13 cellular contexts compared by ENCODE assay signal in genomic region chr11:69496631-69497220, GRCh38. TPM values are rescaled to one million over a fixed set of nuclear protein-coding genes. Genes with fewer than 3 reads are reported as not detected.
DNase-seq lines count a peak whose midpoint lies in the region; ATAC-seq, FAIRE-seq and TF ChIP-seq lines count a peak whose summit lies in the region.
"Had no signal": no experiment of that assay in that cellular context is flagged by ENCODE, and none has a peak within 500 bp of the region (broad histone marks: within the 10 kb centered on the region; RNA-seq: fewer than 3 reads in every experiment).

No MANE protein-coding gene starts in this region.

- H3K27me3 ChIP-seq in mammary epithelial cell (ENCODE audit: insufficient read depth, low read length) = no peaks in the 10 kb centered on the region
- no peaks in the 10 kb centered on the region for H3K27me3 ChIP-seq in right cardiac atrium (ENCODE audit: control insufficient read depth, insufficient read depth)
- H3K27me3 ChIP-seq in rectal smooth muscle tissue (ENCODE audit: control insufficient read depth, insufficient read depth, low read length) = peaks cover 2% of the 10 kb centered on the region

- no peak for TF ChIP-seq EP300 in A549 (IDR thresholded peaks at IDR 0.05)

- H3K4me1 ChIP-seq in A549 = peaks cover 42% of the 10 kb centered on the region
- peaks cover 13% of the 10 kb centered on the region for H3K4me1 ChIP-seq in mammary epithelial cell (ENCODE audit: insufficient read depth, low read length)
- H3K4me1 ChIP-seq in right cardiac atrium (ENCODE audit: control insufficient read depth, insufficient read depth, low read length) = peaks cover 7% of the 10 kb centered on the region
- peaks cover 13% of the 10 kb centered on the region for H3K4me1 ChIP-seq in rectal smooth muscle tissue (ENCODE audit: control insufficient read depth, insufficient read depth, low read length)

- no peak; a peak in 1 of 5 replicates for TF ChIP-seq RAD21 in A549 (conservative IDR thresholded peaks at IDR 0.05 in 1 of 2, IDR thresholded peaks at IDR 0.05 in 1 of 2)

- DNase-seq in A549 (ENCODE audit: low read depth in 1 of 2, low spot score in 1 of 2) = peak in 1 of 2 experiments; percentile 28
- DNase-seq in mammary epithelial cell = no peak
- no peak for DNase-seq in right cardiac atrium
- DNase-seq in SW 1271 (lab: John Stamatoyannopoulos, UW) = no peak
- no peak for DNase-seq in caudate nucleus (lab: John Stamatoyannopoulos, UW)
- DNase-seq in stimulated activated naive CD4-positive, alpha-beta T cell (lab: John Stamatoyannopoulos, UW) = no peak
- DNase-seq: cerebellar nuclear complex, GF-D8, NCI-H187 had no signal

- intact Hi-C loops in mammary epithelial cell (cut with micrococcal nuclease) = no loop called here
- intact Hi-C loops in right cardiac atrium (cut with DNase I) = loop anchor here in 1 of 4 donors (10.0 kb wide), 1 partner anchor 138 kb away; no protein-coding TSS in a partner anchor

- H3K4me3 ChIP-seq in A549 (no peak overlapping the region), mammary epithelial cell (replicated peaks in 1 of 3; ENCODE audit: insufficient read depth in 1 of 3, low read depth in 2 of 3, low read length in 3 of 3) (no peak overlapping the region), right cardiac atrium (ENCODE audit: low read length) (no peak overlapping the region), rectal smooth muscle tissue (ENCODE audit: low read length) (no peak overlapping the region)

- H3K4me2 ChIP-seq in A549 (peak overlapping the region; percentile 79), mammary epithelial cell (ENCODE audit: insufficient read depth, low read depth, low read length) (peak overlapping the region; percentile 41)

- POLR2A ChIA-PET in A549 (lab: Yijun Ruan, JAX) = interaction anchor here (0.6 to 1.1 kb wide), 6 partner anchors 17 to 200 kb away, joined by 3 to 7 read pairs (median 3); a partner anchor contains a TSS

- 60% methylated on average over 5 of the region's 12 CpGs for WGBS in A549 (ENCODE audit: missing lambda C conversion rate)
- WGBS in mammary epithelial cell (ENCODE audit: low coverage, missing lambda C conversion rate) = 94% methylated on average over 4 of the region's 12 CpGs
- 40% methylated on average over 12 of the region's 12 CpGs for WGBS in right cardiac atrium

- H3K9me3 ChIP-seq in A549 (no peaks in the 10 kb centered on the region), mammary epithelial cell (replicated peaks; ENCODE audit: insufficient read depth, low read length) (no peaks in the 10 kb centered on the region), right cardiac atrium (ENCODE audit: control insufficient read depth, low read length) (no peaks in the 10 kb centered on the region)

- no peak overlapping the region for H2AFZ ChIP-seq in mammary epithelial cell (ENCODE audit: low read depth, low read length)

- BruUV-seq in mammary epithelial cell (replicated peaks; lab: Mats Ljungman, UMichigan) = no TSS peak

- no peaks in the 10 kb centered on the region for H4K20me1 ChIP-seq in mammary epithelial cell (ENCODE audit: insufficient read depth, low read length)

- TF ChIP-seq CTCF in A549 (IDR thresholded peaks at IDR 0.05) (no peak), mammary epithelial cell (conservative IDR thresholded peaks at IDR 0.05 in 1 of 2, IDR thresholded peaks at IDR 0.05 in 1 of 2; ENCODE audit: extremely low read depth in 1 of 2, insufficient read depth in 1 of 2, low read depth in 1 of 2, low read length in 2 of 2) (no peak)

- ATAC-seq in A549 (peak; percentile 33 to 67; a peak in 3 of 6 replicates), right cardiac atrium (peak; percentile 2 to 35), GM19324 (IDR thresholded peaks at IDR 0.05; ENCODE audit: low FRiP score, unreplicated experiment) (no peak)

- dilution Hi-C loops in mammary epithelial cell (cut with HindIII; ENCODE audit: low sequenced_read_pairs) = no loop called here

- no peak overlapping the region for H3K9ac ChIP-seq in mammary epithelial cell (ENCODE audit: insufficient read depth, low read length)
- H3K9ac ChIP-seq in rectal smooth muscle tissue (ENCODE audit: low read length) = no peak overlapping the region

- H3K27ac ChIP-seq in A549 = peak overlapping the region; percentile 87 to 92
- no peak overlapping the region for H3K27ac ChIP-seq in mammary epithelial cell (ENCODE audit: insufficient read depth, low read depth, low read length)
- H3K27ac ChIP-seq in right cardiac atrium (ENCODE audit: low read length) = peak overlapping the region; percentile 81
- H3K27ac ChIP-seq in rectal smooth muscle tissue (ENCODE audit: low read depth, low read length) = peak overlapping the region; percentile 60
- no peak overlapping the region for H3K27ac ChIP-seq in caudate nucleus (ENCODE audit: low read depth, low read length)

- H3K36me3 ChIP-seq in mammary epithelial cell (ENCODE audit: insufficient read depth, low read length) (no peaks in the 10 kb centered on the region), rectal smooth muscle tissue (ENCODE audit: control insufficient read depth, insufficient read depth, low read length) (no peaks in the 10 kb centered on the region)

- no peaks in the 10 kb centered on the region for H3K79me2 ChIP-seq in mammary epithelial cell (ENCODE audit: insufficient read depth, low read length)

- CTCF ChIA-PET in A549 (lab: Yijun Ruan, JAX) = interaction anchor here (0.6 to 2.5 kb wide), 4 partner anchors 10 to 392 kb away, joined by 3 to 7 read pairs (median 4); no protein-coding TSS in a partner anchor
- CTCF ChIA-PET in mammary epithelial cell (lab: Charles Lee; ENCODE audit: low non-redundant PET) = no interaction called here

- no peak for FAIRE-seq in A549 (lab: Jason Lieb, UNC)

- TF ChIP-seq POLR2A in A549 (IDR thresholded peaks at IDR 0.05; ENCODE audit: low read length) = no peak

- in situ Hi-C loops in mammary epithelial cell (cut with MboI; ENCODE audit: low sequenced_read_pairs in 2 of 2) = no loop called here

TF ChIP-seq in A549, 52 proteins besides CTCF, POLR2A, EP300 and RAD21:
- TF ChIP-seq MYC (IDR thresholded peaks at IDR 0.05; ENCODE audit: borderline replicate concordance, low read length) (no peak), CBX8 (IDR thresholded peaks at IDR 0.05) (no peak), RARB (CRISPR knock-in tag; IDR thresholded peaks at IDR 0.05) (no peak), ZNF302 (CRISPR knock-in tag; IDR thresholded peaks at IDR 0.05) (no peak), HOXB5 (CRISPR knock-in tag; IDR thresholded peaks at IDR 0.05) (no peak), BHLHE40 (IDR thresholded peaks at IDR 0.05; ENCODE audit: low read depth, low read length) (no peak), NR3C1 (IDR thresholded peaks at IDR 0.05) (no peak), KDM1A (IDR thresholded peaks at IDR 0.05; ENCODE audit: low read depth) (no peak)
- TF ChIP-seq, protein P1, sequence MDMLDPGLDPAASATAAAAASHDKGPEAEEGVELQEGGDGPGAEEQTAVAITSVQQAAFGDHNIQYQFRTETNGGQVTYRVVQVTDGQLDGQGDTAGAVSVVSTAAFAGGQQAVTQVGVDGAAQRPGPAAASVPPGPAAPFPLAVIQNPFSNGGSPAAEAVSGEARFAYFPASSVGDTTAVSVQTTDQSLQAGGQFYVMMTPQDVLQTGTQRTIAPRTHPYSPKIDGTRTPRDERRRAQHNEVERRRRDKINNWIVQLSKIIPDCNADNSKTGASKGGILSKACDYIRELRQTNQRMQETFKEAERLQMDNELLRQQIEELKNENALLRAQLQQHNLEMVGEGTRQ (IDR thresholded peaks at IDR 0.05) = no peak
- TF ChIP-seq, protein P2, sequence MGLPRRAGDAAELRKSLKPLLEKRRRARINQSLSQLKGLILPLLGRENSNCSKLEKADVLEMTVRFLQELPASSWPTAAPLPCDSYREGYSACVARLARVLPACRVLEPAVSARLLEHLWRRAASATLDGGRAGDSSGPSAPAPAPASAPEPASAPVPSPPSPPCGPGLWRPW (IDR thresholded peaks at IDR 0.05) = no peak
- TF ChIP-seq, protein P3, sequence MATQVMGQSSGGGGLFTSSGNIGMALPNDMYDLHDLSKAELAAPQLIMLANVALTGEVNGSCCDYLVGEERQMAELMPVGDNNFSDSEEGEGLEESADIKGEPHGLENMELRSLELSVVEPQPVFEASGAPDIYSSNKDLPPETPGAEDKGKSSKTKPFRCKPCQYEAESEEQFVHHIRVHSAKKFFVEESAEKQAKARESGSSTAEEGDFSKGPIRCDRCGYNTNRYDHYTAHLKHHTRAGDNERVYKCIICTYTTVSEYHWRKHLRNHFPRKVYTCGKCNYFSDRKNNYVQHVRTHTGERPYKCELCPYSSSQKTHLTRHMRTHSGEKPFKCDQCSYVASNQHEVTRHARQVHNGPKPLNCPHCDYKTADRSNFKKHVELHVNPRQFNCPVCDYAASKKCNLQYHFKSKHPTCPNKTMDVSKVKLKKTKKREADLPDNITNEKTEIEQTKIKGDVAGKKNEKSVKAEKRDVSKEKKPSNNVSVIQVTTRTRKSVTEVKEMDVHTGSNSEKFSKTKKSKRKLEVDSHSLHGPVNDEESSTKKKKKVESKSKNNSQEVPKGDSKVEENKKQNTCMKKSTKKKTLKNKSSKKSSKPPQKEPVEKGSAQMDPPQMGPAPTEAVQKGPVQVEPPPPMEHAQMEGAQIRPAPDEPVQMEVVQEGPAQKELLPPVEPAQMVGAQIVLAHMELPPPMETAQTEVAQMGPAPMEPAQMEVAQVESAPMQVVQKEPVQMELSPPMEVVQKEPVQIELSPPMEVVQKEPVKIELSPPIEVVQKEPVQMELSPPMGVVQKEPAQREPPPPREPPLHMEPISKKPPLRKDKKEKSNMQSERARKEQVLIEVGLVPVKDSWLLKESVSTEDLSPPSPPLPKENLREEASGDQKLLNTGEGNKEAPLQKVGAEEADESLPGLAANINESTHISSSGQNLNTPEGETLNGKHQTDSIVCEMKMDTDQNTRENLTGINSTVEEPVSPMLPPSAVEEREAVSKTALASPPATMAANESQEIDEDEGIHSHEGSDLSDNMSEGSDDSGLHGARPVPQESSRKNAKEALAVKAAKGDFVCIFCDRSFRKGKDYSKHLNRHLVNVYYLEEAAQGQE (IDR thresholded peaks at IDR 0.05) = no peak
- TF ChIP-seq, protein P4, sequence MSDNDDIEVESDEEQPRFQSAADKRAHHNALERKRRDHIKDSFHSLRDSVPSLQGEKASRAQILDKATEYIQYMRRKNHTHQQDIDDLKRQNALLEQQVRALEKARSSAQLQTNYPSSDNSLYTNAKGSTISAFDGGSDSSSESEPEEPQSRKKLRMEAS (IDR thresholded peaks at IDR 0.05) = no peak
TF ChIP-seq in A549: peak in this region for 0.

RNA-seq across cellular contexts. Expression of gene LINC01488, which starts 15.3 kb away (rescaled TPM):
- polyA plus RNA-seq in A549 (2011; rRNA removed) (not detected in 2 replicates), A549 (2017; fragmentation: RNase III; extraction: RNeasy Plus Mini Kit Qiagen cat#74134 plus additional on column Dnase treatment) (0.05 to 0.11 TPM (median 0.09 TPM) in 3 replicates), mammary epithelial cell (not detected), right cardiac atrium (0.16 TPM)
- polyA plus RNA-seq in A549 (2012; cell fraction: cytosol; rRNA removed) = 0.03 and 0.07 TPM in 2 replicates
- 0.19 and 0.22 TPM in 2 replicates for polyA plus RNA-seq in A549 (2012; cell fraction: nucleus; rRNA removed)
- polyA minus RNA-seq in A549 (2011; rRNA and poly(A)+ RNA removed) = not detected in 2 replicates
- total RNA-seq in mammary epithelial cell (not detected), right cardiac atrium (under 1 TPM in 2 of 4 donors, not detected in 2; 0.14 to 0.17 TPM)
- 0.16 TPM for polyA minus RNA-seq in mammary epithelial cell
- total RNA-seq: kidney epithelial cell, omental fat pad had no signal

Comparison
In these comparisons a context has a peak if more than half of its experiments do, and no peak if none do; other contexts are left out.
1. H3K27ac ChIP-seq: peak in A549 (2 of 2), right cardiac atrium (single experiment) and rectal smooth muscle tissue (single experiment); none in mammary epithelial cell (single experiment) and caudate nucleus (single experiment).